8 cellular contexts compared by ENCODE assay signal in the genomic region with DNA sequence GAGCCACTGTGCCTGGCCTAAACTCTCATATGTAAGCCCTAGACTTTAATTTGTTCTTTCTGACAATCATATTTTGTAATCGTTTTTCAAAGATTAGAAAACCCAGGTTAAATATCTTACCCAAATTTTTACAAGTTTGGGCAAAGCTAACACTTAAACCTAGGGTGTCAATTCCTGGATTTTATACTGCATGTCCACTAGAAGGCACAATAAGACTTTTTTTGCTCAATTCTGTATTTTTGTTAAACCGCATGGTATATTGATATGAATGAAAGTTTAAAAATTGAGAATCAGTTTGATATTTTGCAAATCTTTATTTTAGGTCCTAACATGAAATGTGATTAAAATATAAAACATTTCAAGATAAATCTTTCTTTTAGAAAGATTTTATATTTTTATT. TPM values are rescaled to one million over a fixed set of nuclear protein-coding genes. Genes with fewer than 3 reads are reported as not detected.
DNase-seq lines count a peak whose midpoint lies in the region; ATAC-seq and TF ChIP-seq lines count a peak whose summit lies in the region.

No MANE protein-coding gene starts in this region.

- H3K4me1 ChIP-seq in foreskin keratinocyte = no peaks in the 10 kb centered on the region

- DNase-seq in AG08396 (ENCODE audit: low spot score) (peak; percentile 29), HuH-7 (ENCODE audit: low spot score) (peak; percentile 36), SK-MEL-5 (ENCODE audit: low read depth, low spot score) (peak; percentile 53), foreskin keratinocyte (no peak), NCI-H524 treated with DMSO at 0.1 percent for 48 hours (lab: John Stamatoyannopoulos, UW) (no peak), cortex of kidney (lab: John Stamatoyannopoulos, UW) (no peak), epidermal melanocyte (ENCODE audit: insufficient read length, low spot score) (no peak), posterior vena cava (ENCODE audit: low spot score) (no peak)

- no peak overlapping the region for H3K27ac ChIP-seq in foreskin keratinocyte

- peak; percentile 57 for TF ChIP-seq CTCF in foreskin keratinocyte (conservative IDR thresholded peaks at IDR 0.05)

- in situ Hi-C loops in SK-MEL-5 (cut with HindIII; ENCODE audit: low pct_unique_long_range_greater_than_20kb, low sequenced_read_pairs) = no loop called here

- intact Hi-C loops in posterior vena cava (cut with DNase I) = no loop called here

- H3K27me3 ChIP-seq in foreskin keratinocyte = no peaks in the 10 kb centered on the region

- no peak for ATAC-seq in foreskin keratinocyte

RNA-seq across cellular contexts. Expression of a gene that starts 29.3 kb away (rescaled TPM):
- 5.9 and 8.5 TPM in 2 replicates for total RNA-seq in SK-MEL-5 (2014; rRNA removed; shearing (Covaris generic))
- 8.3 and 15.2 TPM in 2 replicates for polyA plus RNA-seq in SK-MEL-5 (2015; cell fraction: cytosol; rRNA removed)
- 29.3 and 43.8 TPM in 2 replicates for polyA plus RNA-seq in SK-MEL-5 (2015; cell fraction: nucleus; rRNA removed)
- total RNA-seq in foreskin keratinocyte (5.1 and 5.7 TPM in 2 replicates), posterior vena cava (10 to 100 TPM; 21.7 to 29.9 TPM)
- 3.7 TPM in 2 replicates for polyA plus RNA-seq in foreskin keratinocyte

RNA-seq across cellular contexts. Expression of a gene that starts 56.3 kb away (rescaled TPM):
- 95.2 and 97.7 TPM in 2 replicates for total RNA-seq in SK-MEL-5 (2014; rRNA removed; shearing (Covaris generic))
- polyA plus RNA-seq in SK-MEL-5 (2015; cell fraction: cytosol; rRNA removed) = 61.0 and 86.9 TPM in 2 replicates
- polyA plus RNA-seq in SK-MEL-5 (2015; cell fraction: nucleus; rRNA removed) = 34.2 and 40.6 TPM in 2 replicates
- total RNA-seq in foreskin keratinocyte (60.6 and 63.8 TPM in 2 replicates), posterior vena cava (100 to 1,000 TPM; 145 to 181 TPM)
- 18.5 and 21.5 TPM in 2 replicates for polyA plus RNA-seq in foreskin keratinocyte

Comparison
In these comparisons a context has a peak if more than half of its experiments do, and no peak if none do; other contexts are left out.
1. DNase-seq: peak in AG08396 (single experiment), HuH-7 (single experiment) and SK-MEL-5 (single experiment); none in foreskin keratinocyte (0 of 2), NCI-H524 treated with DMSO at 0.1 percent for 48 hours (single experiment), cortex of kidney (single experiment), epidermal melanocyte (single experiment) and posterior vena cava (single experiment).